ENCODE assay signal across 25 cellular contexts in the genomic region with DNA sequence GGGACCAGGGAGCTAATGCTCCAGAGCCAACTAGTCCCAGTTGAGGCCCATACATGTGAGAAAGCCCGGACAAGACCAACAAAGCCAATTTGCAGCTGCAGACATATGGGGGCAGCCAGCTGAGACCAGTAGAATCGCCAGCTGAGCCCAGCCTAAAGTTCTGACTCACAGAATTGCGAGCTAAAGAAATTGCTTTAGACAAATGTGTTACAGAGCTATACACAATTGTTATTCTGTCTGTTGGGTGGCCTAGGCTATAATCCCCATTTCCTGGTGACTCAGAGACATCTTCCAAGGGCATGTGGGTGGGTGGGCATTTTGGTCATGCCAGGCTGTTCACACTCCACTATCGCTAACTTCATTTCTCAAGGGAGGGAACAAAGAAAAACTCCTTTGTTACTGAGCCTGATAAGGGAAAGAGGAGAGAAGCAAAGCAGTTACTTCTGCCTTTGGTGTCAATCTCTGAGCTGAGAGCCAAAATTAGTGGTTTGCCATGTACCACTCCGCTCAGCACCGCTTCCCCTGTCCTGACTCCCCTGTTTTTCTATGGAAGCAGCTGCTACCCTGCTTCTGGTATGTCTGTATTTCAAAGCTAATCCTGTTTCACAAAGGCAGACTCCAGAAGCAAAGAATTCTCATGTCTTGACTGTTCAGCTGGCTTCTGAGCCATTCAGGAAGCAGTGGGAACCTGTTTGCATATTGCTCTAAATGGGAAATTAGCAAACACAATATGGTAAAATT. TPM values are rescaled to one million over a fixed set of nuclear protein-coding genes. Genes with fewer than 3 reads are reported as not detected.
"Had no signal": no experiment of that assay in that cellular context is flagged by ENCODE, and none has a peak within 500 bp of the region (broad histone marks: within the 10 kb centered on the region; RNA-seq: fewer than 3 reads in every experiment).

No MANE protein-coding gene starts in this region.

- H3K4me2 ChIP-seq: hepatocyte, smooth muscle cell had no signal

- H3K27me3 Mint-ChIP-seq: activated CD4-positive, alpha-beta memory T cell treated with anti-CD3 and anti-CD28 coated beads for 36 hours; activated CD8-positive, alpha-beta memory T cell treated with anti-CD3 and anti-CD28 coated beads, Interleukin-2, amount 10 ng/mL, durations not matched to agents 7 days and 5 days had no signal

- H2AFZ ChIP-seq: hepatocyte had no signal

- H3K9me3 ChIP-seq: left lung, prostate gland, transverse colon had no signal

- H3K79me2 ChIP-seq: hepatocyte had no signal

- H3K36me3 ChIP-seq: left lung, prostate gland, transverse colon had no signal

- H3K4me3 Mint-ChIP-seq: activated CD4-positive, alpha-beta memory T cell treated with anti-CD3 and anti-CD28 coated beads for 36 hours; activated CD4-positive, alpha-beta T cell treated with anti-CD3 and anti-CD28 coated beads for 36 hours; activated CD8-positive, alpha-beta memory T cell treated with anti-CD3 and anti-CD28 coated beads, Interleukin-2, amount 10 ng/mL, durations not matched to agents 7 days and 5 days; activated T-cell treated with anti-CD3 and anti-CD28 coated beads, Interleukin-2, amount 50 U/mL, for 24 hours; naive thymus-derived CD4-positive, alpha-beta T cell had no signal

- H3K4me3 ChIP-seq: hepatocyte, left lung, prostate gland, smooth muscle cell, transverse colon had no signal

- ATAC-seq: activated CD4-positive, alpha-beta T cell treated with anti-CD3 and anti-CD28 coated beads for 36 hours; activated CD8-positive, alpha-beta memory T cell treated with anti-CD3 and anti-CD28 coated beads, Interleukin-2, amount 10 ng/mL, durations not matched to agents 7 days and 5 days; left lung; naive thymus-derived CD4-positive, alpha-beta T cell; right cardiac atrium had no signal

- H3K27ac Mint-ChIP-seq: activated CD4-positive, alpha-beta memory T cell treated with anti-CD3 and anti-CD28 coated beads for 36 hours; activated CD4-positive, alpha-beta T cell treated with anti-CD3 and anti-CD28 coated beads for 36 hours; activated CD8-positive, alpha-beta memory T cell treated with anti-CD3 and anti-CD28 coated beads, Interleukin-2, amount 10 ng/mL, durations not matched to agents 7 days and 5 days; activated T-cell treated with anti-CD3 and anti-CD28 coated beads, Interleukin-2, amount 50 U/mL, for 24 hours; naive thymus-derived CD4-positive, alpha-beta T cell had no signal

- H3K27ac ChIP-seq: hepatocyte, left lung, prostate gland, transverse colon, VCaP had no signal

- H3K4me1 ChIP-seq: left lung, prostate gland, transverse colon had no signal

- H3K9me3 Mint-ChIP-seq: activated CD4-positive, alpha-beta memory T cell treated with anti-CD3 and anti-CD28 coated beads for 36 hours; activated T-cell treated with anti-CD3 and anti-CD28 coated beads, Interleukin-2, amount 50 U/mL, for 24 hours had no signal

- DNase-seq: activated CD4-positive, alpha-beta memory T cell treated with anti-CD3 and anti-CD28 coated beads for 36 hours; activated CD4-positive, alpha-beta T cell treated with anti-CD3 and anti-CD28 coated beads for 36 hours; activated CD8-positive, alpha-beta memory T cell treated with anti-CD3 and anti-CD28 coated beads, Interleukin-2, amount 10 ng/mL, durations not matched to agents 7 days and 5 days; activated effector memory CD4-positive, alpha-beta T cell treated with Interleukin-2 at 50 U/mL for 16 hours; activated naive CD4-positive, alpha-beta T cell treated with anti-CD3 and anti-CD28 coated beads, Interleukin-2, amount 50 U/mL, for 16 hours; activated T-cell treated with anti-CD3 and anti-CD28 coated beads, Interleukin-2, amount 50 U/mL, for 24 hours; kidney; left lung; naive thymus-derived CD4-positive, alpha-beta T cell; occipital lobe; right cardiac atrium; stimulated activated CD4-positive, alpha-beta T cell treated with anti-CD3 and anti-CD28 coated beads, Interleukin-4, amount 100 ng/mL, for 4 hours; stimulated activated CD8-positive, alpha-beta memory T cell treated with anti-CD3 and anti-CD28 coated beads, Interleukin-4, amount 100 ng/mL, for 48 hours; stimulated activated naive CD4-positive, alpha-beta T cell treated with Interleukin-2 at 50 U/mL for 16 hours; substantia nigra; transverse colon had no signal

- H3K4me1 Mint-ChIP-seq: activated CD4-positive, alpha-beta T cell treated with anti-CD3 and anti-CD28 coated beads for 36 hours; activated CD8-positive, alpha-beta memory T cell treated with anti-CD3 and anti-CD28 coated beads, Interleukin-2, amount 10 ng/mL, durations not matched to agents 7 days and 5 days; naive thymus-derived CD4-positive, alpha-beta T cell had no signal

- H3K27me3 ChIP-seq: hepatocyte, transverse colon had no signal

- H3K36me3 Mint-ChIP-seq: activated CD4-positive, alpha-beta memory T cell treated with anti-CD3 and anti-CD28 coated beads for 36 hours; activated CD8-positive, alpha-beta memory T cell treated with anti-CD3 and anti-CD28 coated beads, Interleukin-2, amount 10 ng/mL, durations not matched to agents 7 days and 5 days; naive thymus-derived CD4-positive, alpha-beta T cell had no signal

RNA-seq across cellular contexts. Expression of a gene that starts 26.1 kb away (rescaled TPM):
- total RNA-seq: activated CD4-positive, alpha-beta memory T cell treated with anti-CD3 and anti-CD28 coated beads for 36 hours; activated CD4-positive, alpha-beta T cell treated with anti-CD3 and anti-CD28 coated beads for 36 hours; activated CD8-positive, alpha-beta memory T cell treated with anti-CD3 and anti-CD28 coated beads, Interleukin-2, amount 10 ng/mL, durations not matched to agents 7 days and 5 days; cardiac septum; hepatocyte; kidney; left lung; mononuclear cell; naive thymus-derived CD4-positive, alpha-beta T cell; occipital lobe; right cardiac atrium; smooth muscle cell; T-helper 1 cell treated with Interleukin-12 subunit alpha and Interleukin-12 subunit beta and Interleukin-4 antibody, amounts not matched to agents 30 ng/mL and 1 ng/mL, for 36 hours; transverse colon had no signal
- polyA plus RNA-seq: adipose tissue; esophagus; hepatocyte; naive thymus-derived CD4-positive, alpha-beta T cell; right cardiac atrium; smooth muscle cell had no signal
